ENCODE assay signal across 31 cellular contexts in the genomic region with DNA sequence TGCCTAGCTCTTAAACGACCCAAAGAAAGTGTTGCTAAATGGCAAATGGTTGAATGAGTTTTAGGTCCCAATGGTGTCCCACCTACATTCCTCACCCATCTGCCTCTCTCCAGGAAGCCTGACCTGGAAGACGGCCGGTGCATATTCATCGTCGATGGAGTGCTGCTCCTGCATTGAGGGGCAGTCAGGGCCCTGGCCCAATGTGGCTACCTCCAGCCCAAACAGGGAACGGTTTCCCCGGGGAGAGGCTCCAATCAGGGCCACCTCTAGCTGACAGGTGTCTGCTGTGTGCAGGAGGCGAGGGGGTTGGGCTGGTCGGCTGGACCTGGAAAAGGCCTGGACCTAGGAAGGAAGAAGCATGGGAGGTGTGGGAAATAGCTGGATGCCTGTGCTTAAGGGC. TPM values are rescaled to one million over a fixed set of nuclear protein-coding genes. Genes with fewer than 3 reads are reported as not detected.
DNase-seq lines count a peak whose midpoint lies in the region; TF ChIP-seq lines count a peak whose summit lies in the region.
"Had no signal": no experiment of that assay in that cellular context is flagged by ENCODE, and none has a peak within 500 bp of the region (broad histone marks: within the 10 kb centered on the region; RNA-seq: fewer than 3 reads in every experiment).

No MANE protein-coding gene starts in this region.

- H3K4me2 ChIP-seq in osteoblast (ENCODE audit: insufficient read depth, low read length), result no peak overlapping the region
- H3K4me2 ChIP-seq: BLaER1 treated with 17β-estradiol and CSF1 and Interleukin-3, amounts not matched to agents 10 nM and 100 nM had no signal

- DNase-seq in RWPE1 (ENCODE audit: low spot score) (no peak), prostate gland (ENCODE audit: low spot score) (no peak), osteoblast (ENCODE audit: insufficient read length, low spot score, missing footprints) (no peak), putamen (ENCODE audit: low spot score) (no peak)
- DNase-seq: activated CD4-positive, CD25-positive, alpha-beta regulatory T cell; activated CD8-positive, alpha-beta memory T cell treated with anti-CD3 and anti-CD28 coated beads, Interleukin-2, amount 10 ng/mL, durations not matched to agents 7 days and 5 days; activated naive CD4-positive, alpha-beta T cell treated with Interleukin-2 at 50 U/mL for 16 hours; activated T-cell treated with anti-CD3 and anti-CD28 coated beads, Interleukin-2, amount 50 U/mL, for 48 hours; caudate nucleus; COR-L47; dermis blood vessel endothelial cell; esophagus squamous epithelium; H9; heart right ventricle; mucosa of descending colon; NCI-H1436 treated with DMSO at 0.1 percent for 48 hours; NCI-H2081 treated with DMSO at 0.1 percent for 48 hours; NCI-H2227 treated with DMSO at 0.1 percent for 48 hours; NCI-H526; stimulated activated naive CD4-positive, alpha-beta T cell; T-helper 1 cell had no signal

- H3K4me1 Mint-ChIP-seq in dendritic cell treated with granulocyte-macrophage colony-stimulating factor and Interleukin-4, amounts not matched to agents 40 ng/mL and 50 ng/mL, for 4 days (ENCODE audit: low read depth), result peaks cover 53% of the 10 kb centered on the region

- peaks cover 32% of the 10 kb centered on the region for H3K79me2 ChIP-seq in osteoblast (ENCODE audit: insufficient read depth, low read length)

- CTCF ChIA-PET in RWPE1 (lab: Yijun Ruan, JAX), result no interaction called here

- H3K27ac Mint-ChIP-seq in dendritic cell treated with granulocyte-macrophage colony-stimulating factor and Interleukin-4, amounts not matched to agents 40 ng/mL and 50 ng/mL, for 4 days, result no peak overlapping the region
- H3K27ac Mint-ChIP-seq: activated CD8-positive, alpha-beta memory T cell treated with anti-CD3 and anti-CD28 coated beads, Interleukin-2, amount 10 ng/mL, durations not matched to agents 7 days and 5 days had no signal

- peaks cover 1% of the 10 kb centered on the region for H3K27me3 Mint-ChIP-seq in dendritic cell treated with granulocyte-macrophage colony-stimulating factor and Interleukin-4, amounts not matched to agents 40 ng/mL and 50 ng/mL, for 4 days
- H3K27me3 Mint-ChIP-seq: activated CD8-positive, alpha-beta memory T cell treated with anti-CD3 and anti-CD28 coated beads, Interleukin-2, amount 10 ng/mL, durations not matched to agents 7 days and 5 days; natural killer cell treated with Interleukin-12 subunit alpha and Interleukin-12 subunit beta and Interleukin-15 and Interleukin-18, amount 100 ng/mL, for 72 hours; type B pancreatic cell had no signal

- intact Hi-C loops in dendritic cell treated with granulocyte-macrophage colony-stimulating factor and Interleukin-4, amounts not matched to agents 40 ng/mL and 50 ng/mL, for 4 days (cut with micrococcal nuclease), result no loop called here
- intact Hi-C loops in prostate gland (cut with DNase I), result no loop called here

- peak overlapping the region in 1 of 2 donors; percentile 96 for H3K4me3 ChIP-seq in prostate gland
- H3K4me3 ChIP-seq in osteoblast (ENCODE audit: insufficient read depth, low read length), result no peak overlapping the region
- H3K4me3 ChIP-seq: BLaER1 treated with 17β-estradiol and CSF1 and Interleukin-3, amounts not matched to agents 10 nM and 100 nM; mucosa of descending colon had no signal

- H3K27me3 ChIP-seq in prostate gland (replicated peaks; ENCODE audit: insufficient read depth), result no peaks in the 10 kb centered on the region
- no peaks in the 10 kb centered on the region for H3K27me3 ChIP-seq in osteoblast (ENCODE audit: insufficient read depth, low read length)
- H3K27me3 ChIP-seq: BLaER1 treated with 17β-estradiol and CSF1 and Interleukin-3, amounts not matched to agents 10 nM and 100 nM; esophagus squamous epithelium; heart right ventricle had no signal

- H3K36me3 ChIP-seq in prostate gland, result no peaks in the 10 kb centered on the region
- peaks cover 13% of the 10 kb centered on the region for H3K36me3 ChIP-seq in osteoblast (ENCODE audit: insufficient read depth, low read length)

- TF ChIP-seq CTCF in RWPE1 (conservative IDR thresholded peaks at IDR 0.05; ENCODE audit: low read depth) (no peak), prostate gland (IDR thresholded peaks at IDR 0.05) (no peak), osteoblast (IDR thresholded peaks at IDR 0.05; ENCODE audit: extremely low read depth, low read depth, low read length) (no peak)

- H2AFZ ChIP-seq in osteoblast (ENCODE audit: low read length), result no peak overlapping the region

- no peak for TF ChIP-seq POLR2A in prostate gland (IDR thresholded peaks at IDR 0.05)

- 92% methylated on average over 9 of the region's 9 CpGs for WGBS in prostate gland

- H3K36me3 Mint-ChIP-seq in dendritic cell treated with granulocyte-macrophage colony-stimulating factor and Interleukin-4, amounts not matched to agents 40 ng/mL and 50 ng/mL, for 4 days (ENCODE audit: low read depth), result peaks cover 51% of the 10 kb centered on the region
- H3K36me3 Mint-ChIP-seq: natural killer cell treated with Interleukin-12 subunit alpha and Interleukin-12 subunit beta and Interleukin-15 and Interleukin-18, amount 100 ng/mL, for 72 hours had no signal

- H3K27ac ChIP-seq in RWPE1 (peak overlapping the region; percentile 58; the same call in 1 of the 2 replicates), prostate gland (peak overlapping the region; percentile 81 to 93), osteoblast (ENCODE audit: low read depth, low read length) (no peak overlapping the region)
- H3K27ac ChIP-seq: BLaER1 treated with 17β-estradiol and CSF1 and Interleukin-3, amounts not matched to agents 10 nM and 100 nM; heart right ventricle; SK-N-MC had no signal

- H3K9me3 Mint-ChIP-seq in dendritic cell treated with granulocyte-macrophage colony-stimulating factor and Interleukin-4, amounts not matched to agents 40 ng/mL and 50 ng/mL, for 4 days, result no peaks in the 10 kb centered on the region
- H3K9me3 Mint-ChIP-seq: H9; natural killer cell treated with Interleukin-12 subunit alpha and Interleukin-12 subunit beta and Interleukin-15 and Interleukin-18, amount 100 ng/mL, for 72 hours; type B pancreatic cell had no signal

- peaks cover 12% of the 10 kb centered on the region for H3K4me1 ChIP-seq in prostate gland (replicated peaks)
- peaks cover 24% of the 10 kb centered on the region for H3K4me1 ChIP-seq in osteoblast (ENCODE audit: insufficient read depth, low read length)

- POLR2A ChIA-PET in RWPE1 (lab: Yijun Ruan, JAX; ENCODE audit: low non-redundant PET), result no interaction called here

- H3K9me3 ChIP-seq in prostate gland, result no peaks in the 10 kb centered on the region
- no peaks in the 10 kb centered on the region for H3K9me3 ChIP-seq in osteoblast (ENCODE audit: low read depth, low read length)
- H3K9me3 ChIP-seq: BLaER1 treated with 17β-estradiol and CSF1 and Interleukin-3, amounts not matched to agents 10 nM and 100 nM; esophagus squamous epithelium; heart right ventricle; mucosa of descending colon had no signal

- H4K20me1 ChIP-seq in osteoblast (ENCODE audit: insufficient read depth, low read length), result no peaks in the 10 kb centered on the region

- peak overlapping the region; percentile 97 for H3K4me3 Mint-ChIP-seq in dendritic cell treated with granulocyte-macrophage colony-stimulating factor and Interleukin-4, amounts not matched to agents 40 ng/mL and 50 ng/mL, for 4 days

RNA-seq across cellular contexts. Expression of a gene that starts 1.6 kb away (rescaled TPM):
- 100 to 1,000 TPM in 1 of 2 donors, 10 to 100 TPM in 1; 91.7 to 132 TPM for total RNA-seq in prostate gland
- total RNA-seq in osteoblast, result 118 and 137 TPM in 2 replicates

RNA-seq across cellular contexts. Expression of a gene that starts 5.2 kb away (rescaled TPM):
- total RNA-seq in prostate gland, result 1 to 10 TPM in 1 of 2 donors, not detected in 1; 1.1 TPM
- not detected in 2 replicates for total RNA-seq in osteoblast
- total RNA-seq: activated CD8-positive, alpha-beta memory T cell treated with anti-CD3 and anti-CD28 coated beads, Interleukin-2, amount 10 ng/mL, durations not matched to agents 7 days and 5 days; dermis blood vessel endothelial cell; G401; H9; heart right ventricle; kidney epithelial cell; mucosa of descending colon; natural killer cell treated with Interleukin-12 subunit alpha and Interleukin-12 subunit beta and Interleukin-15 and Interleukin-18, amount 100 ng/mL, for 72 hours; omental fat pad; renal cortical epithelial cell; skeletal muscle tissue had no signal

RNA-seq across cellular contexts. Expression of a gene that starts 9.8 kb away (rescaled TPM):
- 10 to 100 TPM; 20.7 to 34.3 TPM for total RNA-seq in prostate gland
- 0.88 and 1.4 TPM in 2 replicates for total RNA-seq in osteoblast

RNA-seq across cellular contexts. Expression of a gene that starts 11.3 kb away (rescaled TPM):
- total RNA-seq in prostate gland (100 to 1,000 TPM in 1 of 2 donors, 10 to 100 TPM in 1; 49.1 to 113 TPM), osteoblast (49.2 and 50.7 TPM in 2 replicates)

RNA-seq across cellular contexts. Expression of a gene that starts 44.2 kb away (rescaled TPM):
- 100 to 1,000 TPM; 144 to 167 TPM for total RNA-seq in prostate gland
- total RNA-seq in osteoblast, result 258 and 276 TPM in 2 replicates
